12 cellular contexts compared by ENCODE assay signal in genomic region chr14:98964171-98964570, GRCh38.
"Had no signal": no experiment of that assay in that cellular context is flagged by ENCODE, and none has a peak within 500 bp of the region (broad histone marks: within the 10 kb centered on the region; RNA-seq: fewer than 3 reads in every experiment).

No MANE protein-coding gene starts in this region.

- ATAC-seq: sciatic nerve; stimulated activated naive B cell treated with anti-CD40 and anti-IgM and Interleukin-4, amounts not matched to agents 10 μg/mL and 1 μg/mL and 100 μg/mL, for 72 hours had no signal

- H3K27ac Mint-ChIP-seq: nephron progenitor cell; stimulated activated naive B cell treated with anti-CD40 and anti-IgM and Interleukin-4, amounts not matched to agents 10 μg/mL and 1 μg/mL and 100 μg/mL, for 72 hours had no signal

- H3K4me1 Mint-ChIP-seq: nephron progenitor cell; stimulated activated naive B cell treated with anti-CD40 and anti-IgM and Interleukin-4, amounts not matched to agents 10 μg/mL and 1 μg/mL and 100 μg/mL, for 72 hours had no signal

- H3K9me3 Mint-ChIP-seq: nephron progenitor cell; T-helper 2 cell treated with Interferon-gamma antibody and Interleukin-4, amounts not matched to agents 5 μg/mL and 100 μg/mL, for 36 hours had no signal

- H3K36me3 ChIP-seq: spleen had no signal

- H3K4me3 Mint-ChIP-seq: nephron progenitor cell; stimulated activated naive B cell treated with anti-CD40 and anti-IgM and Interleukin-4, amounts not matched to agents 10 μg/mL and 1 μg/mL and 100 μg/mL, for 72 hours had no signal

- H3K9me3 ChIP-seq: spleen had no signal

- DNase-seq: activated CD4-positive, alpha-beta T cell treated with anti-CD3 and anti-CD28 coated beads, Interleukin-2, amount 50 U/mL, for 48 hours; activated CD8-positive, alpha-beta memory T cell treated with anti-CD3 and anti-CD28 coated beads, Interleukin-2, amount 50 U/mL, for 48 hours; foreskin melanocyte; head of caudate nucleus; mammary epithelial cell; nephron progenitor cell; spleen; stimulated activated CD4-positive, alpha-beta T cell treated with anti-CD3 and anti-CD28 coated beads, Interleukin-1b, Interleukin-23, amount 100 ng/mL, for 48 hours; stimulated activated naive B cell treated with anti-CD40 and anti-IgM and Interleukin-4, amounts not matched to agents 10 μg/mL and 1 μg/mL and 100 μg/mL, for 72 hours; trophoblast cell had no signal

- H3K27ac ChIP-seq: spleen had no signal

- H3K4me3 ChIP-seq: spleen had no signal

- H3K27me3 ChIP-seq: spleen had no signal
